Comparison of ENCODE assay signal across 29 cellular contexts in the genomic region with DNA sequence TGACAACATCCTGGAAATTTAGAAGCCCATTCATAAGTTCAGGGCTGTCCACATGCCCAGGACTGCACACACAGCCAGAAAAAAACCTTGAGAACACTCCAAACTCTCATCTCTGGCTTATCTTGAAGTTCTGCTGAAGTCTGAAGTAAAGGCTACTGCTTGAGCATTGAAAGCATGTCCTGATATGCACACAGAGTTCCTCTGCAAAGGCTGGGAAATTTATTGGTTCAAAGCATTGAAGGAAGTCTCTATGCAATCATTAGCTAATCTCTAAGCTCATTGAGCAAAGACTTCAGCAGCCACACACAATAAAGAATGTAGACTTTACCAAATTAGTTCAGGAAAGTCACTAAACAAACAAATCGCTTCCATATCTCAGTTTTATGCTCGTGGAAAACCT.
DNase-seq lines count a peak whose midpoint lies in the region; ATAC-seq and TF ChIP-seq lines count a peak whose summit lies in the region.
"Had no signal": no experiment of that assay in that cellular context is flagged by ENCODE, and none has a peak within 500 bp of the region (broad histone marks: within the 10 kb centered on the region; RNA-seq: fewer than 3 reads in every experiment).

No MANE protein-coding gene starts in this region.

- H3K4me1 Mint-ChIP-seq in endodermal cell: peaks cover 2% of the 10 kb centered on the region
- peaks cover 3% of the 10 kb centered on the region for H3K4me1 Mint-ChIP-seq in activated naive CD8-positive, alpha-beta T cell treated with anti-CD3 and anti-CD28 coated beads, Interleukin-2, amount 50 U/mL, for 24 hours
- no peaks in the 10 kb centered on the region for H3K4me1 Mint-ChIP-seq in stimulated activated effector memory CD8-positive, alpha-beta T cell treated with anti-CD3 and anti-CD28 coated beads, Interleukin-12 subunit alpha, Interleukin-12 subunit beta, amount 100 ng/mL, for 72 hours
- H3K4me1 Mint-ChIP-seq: H9, natural killer cell had no signal

- TF ChIP-seq POLR2A in stomach (IDR thresholded peaks at IDR 0.05): no peak

- peaks cover 7% of the 10 kb centered on the region for H3K9me3 Mint-ChIP-seq in endodermal cell
- no peaks in the 10 kb centered on the region for H3K9me3 Mint-ChIP-seq in activated naive CD8-positive, alpha-beta T cell treated with anti-CD3 and anti-CD28 coated beads, Interleukin-2, amount 50 U/mL, for 24 hours
- H3K9me3 Mint-ChIP-seq in stimulated activated effector memory CD8-positive, alpha-beta T cell treated with anti-CD3 and anti-CD28 coated beads, Interleukin-12 subunit alpha, Interleukin-12 subunit beta, amount 100 ng/mL, for 72 hours: no peaks in the 10 kb centered on the region
- H3K9me3 Mint-ChIP-seq: CD8-positive, alpha-beta memory T cell; H9; natural killer cell had no signal

- no peak for TF ChIP-seq EP300 in stomach (IDR thresholded peaks at IDR 0.05)

- ATAC-seq in Right ventricle myocardium superior (ENCODE audit: poor library complexity) (peak; percentile 59), GM21619 (IDR thresholded peaks at IDR 0.05; ENCODE audit: unreplicated experiment) (no peak)
- ATAC-seq in activated naive CD8-positive, alpha-beta T cell treated with anti-CD3 and anti-CD28 coated beads, Interleukin-2, amount 50 U/mL, for 24 hours: no peak
- ATAC-seq in stimulated activated effector memory CD8-positive, alpha-beta T cell treated with anti-CD3 and anti-CD28 coated beads, Interleukin-12 subunit alpha, Interleukin-12 subunit beta, amount 100 ng/mL, for 72 hours: no peak
- ATAC-seq: left lobe of liver, natural killer cell had no signal

- H3K9me3 ChIP-seq in endodermal cell (ENCODE audit: control insufficient read depth, low read length) (peaks cover 17% of the 10 kb centered on the region), stomach (no peaks in the 10 kb centered on the region)

- intact Hi-C loops in Right ventricle myocardium superior (cut with DNase I): no loop called here
- intact Hi-C loops in cardiac septum (cut with DNase I): no loop called here
- intact Hi-C loops in stomach (cut with DNase I; ENCODE audit: low total_unique reads): no loop called here

- H3K4me1 ChIP-seq in endodermal cell (ENCODE audit: control insufficient read depth, insufficient read depth, low read length) (peaks cover 7% of the 10 kb centered on the region), stomach (peaks cover 8 to 22% (median 10%) of the 10 kb centered on the region in 4 donors)

- no peak overlapping the region for H3K27ac ChIP-seq in endodermal cell (ENCODE audit: low read depth, low read length)
- H3K27ac ChIP-seq in stomach: peak overlapping the region in 4 of 5 donors; percentile 46 to 57 (median 51)
- H3K27ac ChIP-seq: VCaP had no signal

- H3K27ac Mint-ChIP-seq in endodermal cell: no peak overlapping the region
- H3K27ac Mint-ChIP-seq in activated naive CD8-positive, alpha-beta T cell treated with anti-CD3 and anti-CD28 coated beads, Interleukin-2, amount 50 U/mL, for 24 hours: no peak overlapping the region
- H3K27ac Mint-ChIP-seq in stimulated activated effector memory CD8-positive, alpha-beta T cell treated with anti-CD3 and anti-CD28 coated beads, Interleukin-12 subunit alpha, Interleukin-12 subunit beta, amount 100 ng/mL, for 72 hours: no peak overlapping the region
- H3K27ac Mint-ChIP-seq: activated naive CD8-positive, alpha-beta T cell treated with anti-CD3 and anti-CD28 coated beads, Interleukin-2, amount 10 ng/mL, durations not matched to agents 7 days and 5 days; CD8-positive, alpha-beta memory T cell; H9; natural killer cell had no signal

- H3K27me3 Mint-ChIP-seq in endodermal cell (ENCODE audit: insufficient read depth): no peaks in the 10 kb centered on the region
- H3K27me3 Mint-ChIP-seq in activated naive CD8-positive, alpha-beta T cell treated with anti-CD3 and anti-CD28 coated beads, Interleukin-2, amount 50 U/mL, for 24 hours: no peaks in the 10 kb centered on the region
- H3K27me3 Mint-ChIP-seq: activated naive CD8-positive, alpha-beta T cell treated with anti-CD3 and anti-CD28 coated beads, Interleukin-2, amount 10 ng/mL, durations not matched to agents 7 days and 5 days had no signal

- no peak for DNase-seq in Right ventricle myocardium superior
- no peak for DNase-seq in cardiac septum (ENCODE audit: low spot score)
- DNase-seq in endodermal cell: no peak
- DNase-seq in kidney tubule cell (ENCODE audit: low spot score): peak; percentile 49
- DNase-seq in stomach: no peak
- no peak for DNase-seq in activated naive CD8-positive, alpha-beta T cell treated with anti-CD3 and anti-CD28 coated beads, Interleukin-2, amount 50 U/mL, for 24 hours
- DNase-seq in stimulated activated effector memory CD8-positive, alpha-beta T cell treated with anti-CD3 and anti-CD28 coated beads, Interleukin-12 subunit alpha, Interleukin-12 subunit beta, amount 100 ng/mL, for 72 hours (ENCODE audit: low spot score in 2 of 2): no peak
- DNase-seq: activated CD4-positive, alpha-beta T cell treated with anti-CD3 and anti-CD28 coated beads for 4 hours; activated CD8-positive, alpha-beta memory T cell treated with anti-CD3 and anti-CD28 coated beads for 24 hours; activated effector memory CD4-positive, alpha-beta T cell treated with Interleukin-2 at 50 U/mL for 16 hours; activated naive CD8-positive, alpha-beta T cell treated with anti-CD3 and anti-CD28 coated beads, Interleukin-2, amount 10 ng/mL, durations not matched to agents 7 days and 5 days; AML-193; CD8-positive, alpha-beta memory T cell; DMS153; H9; heart right ventricle; KG1; natural killer cell; NCI-H1694; NCI-H2171 treated with DMSO at 0.1 percent for 48 hours; NCI-H524; occipital lobe; SHP77; stimulated activated CD4-positive, alpha-beta T cell treated with anti-CD3 and anti-CD28 coated beads, Interleukin-2, amount 100 ng/mL, for 24 hours; trophoblast cell had no signal

- TF ChIP-seq CTCF in endodermal cell (conservative IDR thresholded peaks at IDR 0.05) (no peak), stomach (IDR thresholded peaks at IDR 0.05) (no peak)

- H3K36me3 ChIP-seq in endodermal cell (ENCODE audit: control insufficient read depth, insufficient read depth, low read length): no peaks in the 10 kb centered on the region
- H3K36me3 ChIP-seq in stomach: no peaks in the 10 kb centered on the region
- H3K36me3 ChIP-seq: heart right ventricle had no signal

- H3K9ac ChIP-seq in endodermal cell (ENCODE audit: extremely low read depth, low read length, poor library complexity, severe bottlenecking): no peak overlapping the region

- no peak overlapping the region for H3K4me3 Mint-ChIP-seq in endodermal cell
- no peak overlapping the region for H3K4me3 Mint-ChIP-seq in activated naive CD8-positive, alpha-beta T cell treated with anti-CD3 and anti-CD28 coated beads, Interleukin-2, amount 50 U/mL, for 24 hours
- H3K4me3 Mint-ChIP-seq in stimulated activated effector memory CD8-positive, alpha-beta T cell treated with anti-CD3 and anti-CD28 coated beads, Interleukin-12 subunit alpha, Interleukin-12 subunit beta, amount 100 ng/mL, for 72 hours: no peak overlapping the region
- H3K4me3 Mint-ChIP-seq: CD8-positive, alpha-beta memory T cell; H9; natural killer cell had no signal

- WGBS in endodermal cell (ENCODE audit: insufficient coverage in 1 of 2, insufficient read length in 1 of 2), 2 experiments: 89 to 94% methylated on average over 2 of the region's 2 CpGs
- WGBS in stomach, 5 donors: 23 to 55% (median 41%) methylated on average over 2 of the region's 2 CpGs

- no peaks in the 10 kb centered on the region for H3K36me3 Mint-ChIP-seq in endodermal cell (ENCODE audit: low read depth)
- no peaks in the 10 kb centered on the region for H3K36me3 Mint-ChIP-seq in activated naive CD8-positive, alpha-beta T cell treated with anti-CD3 and anti-CD28 coated beads, Interleukin-2, amount 50 U/mL, for 24 hours (ENCODE audit: low read depth)
- H3K36me3 Mint-ChIP-seq in stimulated activated effector memory CD8-positive, alpha-beta T cell treated with anti-CD3 and anti-CD28 coated beads, Interleukin-12 subunit alpha, Interleukin-12 subunit beta, amount 100 ng/mL, for 72 hours: no peaks in the 10 kb centered on the region
- H3K36me3 Mint-ChIP-seq: CD8-positive, alpha-beta memory T cell; natural killer cell had no signal

- H3K27me3 ChIP-seq in endodermal cell (ENCODE audit: control insufficient read depth, insufficient read depth, low read length, poor library complexity, severe bottlenecking) (no peaks in the 10 kb centered on the region), stomach (no peaks in the 10 kb centered on the region)
- H3K27me3 ChIP-seq: heart right ventricle had no signal

- peak overlapping the region; percentile 58 for H3K4me3 ChIP-seq in endodermal cell (ENCODE audit: low read length)
- no peak overlapping the region for H3K4me3 ChIP-seq in stomach
- H3K4me3 ChIP-seq: heart right ventricle, skin epidermis had no signal
